In genomic region chr11:60971520-60971919, GRCh38 we compare ENCODE assay signal across 11 cellular contexts. TPM values are rescaled to one million over a fixed set of nuclear protein-coding genes. Genes with fewer than 3 reads are reported as not detected.
A peak's percentile ranks its signal among the peaks of the same experiment; 100 is the strongest.
DNase-seq lines count a peak whose midpoint lies in the region; ATAC-seq lines count a peak whose summit lies in the region.
"Had no signal": no experiment of that assay in that cellular context is flagged by ENCODE, and none has a peak within 500 bp of the region (broad histone marks: within the 10 kb centered on the region; RNA-seq: fewer than 3 reads in every experiment).

CD6 (plus strand) TSS chr11:60971680; CDS start chr11:60971866, 186 bp downstream.

- H3K27ac ChIP-seq in BLaER1 treated with 17β-estradiol and CSF1 and Interleukin-3, amounts not matched to agents 10 nM and 100 nM: no peak within 1 kb of the TSS

- no peaks in the 10 kb centered on the region for H3K27me3 Mint-ChIP-seq in T-helper 17 cell
- H3K27me3 Mint-ChIP-seq in activated T-helper 17 cell treated with anti-CD3 and anti-CD28 coated beads, Interleukin-2, amount 50 U/mL, for 72 hours: no peaks in the 10 kb centered on the region
- H3K27me3 Mint-ChIP-seq in natural killer cell treated with Interleukin-12 subunit alpha and Interleukin-12 subunit beta and Interleukin-15 and Interleukin-18, amount 100 ng/mL, for 72 hours: peaks cover 10 to 11% of the 10 kb centered on the region in 2 donors

- peak within 1 kb of the TSS; percentile 100 for H3K4me3 Mint-ChIP-seq in T-helper 17 cell
- H3K4me3 Mint-ChIP-seq in activated T-helper 17 cell treated with anti-CD3 and anti-CD28 coated beads, Interleukin-2, amount 50 U/mL, for 72 hours: peak within 1 kb of the TSS; percentile 93
- peak within 1 kb of the TSS; percentile 84 for H3K4me3 Mint-ChIP-seq in natural killer cell treated with Interleukin-12 subunit alpha and Interleukin-12 subunit beta and Interleukin-15 and Interleukin-18, amount 100 ng/mL, for 72 hours

- H3K36me3 Mint-ChIP-seq in T-helper 17 cell (ENCODE audit: low read depth): peaks cover 10% of the 10 kb centered on the region
- H3K36me3 Mint-ChIP-seq in activated T-helper 17 cell treated with anti-CD3 and anti-CD28 coated beads, Interleukin-2, amount 50 U/mL, for 72 hours (ENCODE audit: low read depth): peaks cover 53% of the 10 kb centered on the region
- H3K36me3 Mint-ChIP-seq in natural killer cell treated with Interleukin-12 subunit alpha and Interleukin-12 subunit beta and Interleukin-15 and Interleukin-18, amount 100 ng/mL, for 72 hours: no peaks in the 10 kb centered on the region

- H3K4me3 ChIP-seq in BLaER1 treated with 17β-estradiol and CSF1 and Interleukin-3, amounts not matched to agents 10 nM and 100 nM: 0 out of 20 replicates have a peak within 1 kb of the TSS, but pooled peaks of 1 of the 10 experiments have one; percentile 6

- H3K27ac Mint-ChIP-seq in T-helper 17 cell: peak within 1 kb of the TSS; percentile 100
- H3K27ac Mint-ChIP-seq in activated T-helper 17 cell treated with anti-CD3 and anti-CD28 coated beads, Interleukin-2, amount 50 U/mL, for 72 hours: peak within 1 kb of the TSS; percentile 99
- peak within 1 kb of the TSS; percentile 50 to 54 for H3K27ac Mint-ChIP-seq in natural killer cell treated with Interleukin-12 subunit alpha and Interleukin-12 subunit beta and Interleukin-15 and Interleukin-18, amount 100 ng/mL, for 72 hours

- H3K9me3 Mint-ChIP-seq in activated T-helper 17 cell treated with anti-CD3 and anti-CD28 coated beads, Interleukin-2, amount 50 U/mL, for 72 hours: no peaks in the 10 kb centered on the region
- H3K9me3 Mint-ChIP-seq in natural killer cell treated with Interleukin-12 subunit alpha and Interleukin-12 subunit beta and Interleukin-15 and Interleukin-18, amount 100 ng/mL, for 72 hours: no peaks in the 10 kb centered on the region

- peaks cover 6 to 17% (median 10%) of the 10 kb centered on the region in 11 experiments; a peak in 15 of 22 replicates for H3K9me3 ChIP-seq in BLaER1 treated with 17β-estradiol and CSF1 and Interleukin-3, amounts not matched to agents 10 nM and 100 nM (replicated peaks in 1 of 11)
- H3K9me3 ChIP-seq in T-helper 17 cell (ENCODE audit: control insufficient read depth, low read length, poor library complexity, severe bottlenecking): no peaks in the 10 kb centered on the region

- H3K27me3 ChIP-seq in BLaER1 treated with 17β-estradiol and CSF1 and Interleukin-3, amounts not matched to agents 10 nM and 100 nM: peaks cover 20 to 39% (median 31%) of the 10 kb centered on the region in 11 experiments

- DNase-seq in T-helper 17 cell (peak in 2 of 3 donors; percentile 45 to 54), HT-29 (ENCODE audit: low spot score) (no peak), medulla oblongata (ENCODE audit: extremely low spot score) (no peak), DMS114 treated with DMSO at 0.1 percent for 48 hours (lab: John Stamatoyannopoulos, UW; ENCODE audit: unreplicated experiment) (no peak)
- DNase-seq in natural killer cell treated with Interleukin-12 subunit alpha and Interleukin-12 subunit beta and Interleukin-15 and Interleukin-18, amount 100 ng/mL, for 72 hours (ENCODE audit: low spot score): no peak
- DNase-seq: erythroblast, OCI-M1 had no signal

- H3K4me1 ChIP-seq in BLaER1 treated with 17β-estradiol and CSF1 and Interleukin-3, amounts not matched to agents 10 nM and 100 nM: peaks cover 22 to 44% (median 33%) of the 10 kb centered on the region in 10 experiments

- no peaks in the 10 kb centered on the region for H3K36me3 ChIP-seq in BLaER1 treated with 17β-estradiol and CSF1 and Interleukin-3, amounts not matched to agents 10 nM and 100 nM

- ATAC-seq in T-helper 17 cell (peak; percentile 79), HG03095 (IDR thresholded peaks at IDR 0.05; ENCODE audit: unreplicated experiment) (no peak)
- peak; percentile 60 for ATAC-seq in activated T-helper 17 cell treated with anti-CD3 and anti-CD28 coated beads, Interleukin-2, amount 50 U/mL, for 72 hours (replicated peaks)
- peak; percentile 67 to 82 for ATAC-seq in natural killer cell treated with Interleukin-12 subunit alpha and Interleukin-12 subunit beta and Interleukin-15 and Interleukin-18, amount 100 ng/mL, for 72 hours
- ATAC-seq: HCT116 had no signal

- peak within 1 kb of the TSS; percentile 30 to 93 (median 80) for H3K4me2 ChIP-seq in BLaER1 treated with 17β-estradiol and CSF1 and Interleukin-3, amounts not matched to agents 10 nM and 100 nM

- H3K9ac ChIP-seq in BLaER1 treated with 17β-estradiol and CSF1 and Interleukin-3, amounts not matched to agents 10 nM and 100 nM: peak within 1 kb of the TSS in 2 of 11 experiments; percentile 28 to 42; a peak in 1 of 22 replicates

- 0 out of 22 replicates have a peak, but pooled peaks cover 0 to 4% (median 0%) of the 10 kb centered on the region in 11 experiments for H4K20me1 ChIP-seq in BLaER1 treated with 17β-estradiol and CSF1 and Interleukin-3, amounts not matched to agents 10 nM and 100 nM

- H3K4me1 Mint-ChIP-seq in T-helper 17 cell: peaks cover 34% of the 10 kb centered on the region
- H3K4me1 Mint-ChIP-seq in activated T-helper 17 cell treated with anti-CD3 and anti-CD28 coated beads, Interleukin-2, amount 50 U/mL, for 72 hours: peaks cover 8% of the 10 kb centered on the region
- peaks cover 31 to 36% of the 10 kb centered on the region in 2 donors for H3K4me1 Mint-ChIP-seq in natural killer cell treated with Interleukin-12 subunit alpha and Interleukin-12 subunit beta and Interleukin-15 and Interleukin-18, amount 100 ng/mL, for 72 hours (ENCODE audit: low read depth in 2 of 2)

RNA-seq across cellular contexts. Expression of gene CD6, which starts in this region (rescaled TPM):
- 100 to 1,000 TPM; 533 to 568 TPM for total RNA-seq in T-helper 17 cell
- total RNA-seq in activated T-helper 17 cell treated with anti-CD3 and anti-CD28 coated beads, Interleukin-2, amount 50 U/mL, for 72 hours: 100 to 1,000 TPM; 254 to 438 TPM
- total RNA-seq in natural killer cell treated with Interleukin-12 subunit alpha and Interleukin-12 subunit beta and Interleukin-15 and Interleukin-18, amount 100 ng/mL, for 72 hours: 10 to 100 TPM in 1 of 2 donors, 1 to 10 TPM in 1; 5.9 to 44.0 TPM
- total RNA-seq in HT-29 (2014; rRNA removed; shearing (Covaris generic)): 0.53 and 2.1 TPM in 2 replicates

Comparison
In these comparisons a context has a peak if more than half of its experiments do, and no peak if none do; other contexts are left out.
1. RNA of gene CD6 (total RNA-seq): 533 to 568 TPM in T-helper 17 cell and 254 to 438 TPM in activated T-helper 17 cell treated with anti-CD3 and anti-CD28 coated beads, Interleukin-2, amount 50 U/mL, for 72 hours; 5.9 to 44.0 TPM in natural killer cell treated with Interleukin-12 subunit alpha and Interleukin-12 subunit beta and Interleukin-15 and Interleukin-18, amount 100 ng/mL, for 72 hours and 0.53 to 2.1 TPM in HT-29; every median in the first group is over 4 times any median in the second.
2. DNase-seq: peak in T-helper 17 cell (2 of 3); none in natural killer cell treated with Interleukin-12 subunit alpha and Interleukin-12 subunit beta and Interleukin-15 and Interleukin-18, amount 100 ng/mL, for 72 hours (single experiment), HT-29 (single experiment), medulla oblongata (single experiment) and DMS114 treated with DMSO at 0.1 percent for 48 hours (single experiment).
3. Peak in every context shown above with its lines, with median percentiles within 50 percentile points of each other: H3K27ac Mint-ChIP-seq and H3K4me3 Mint-ChIP-seq.